8 cellular contexts compared by ENCODE assay signal in genomic region chr2:219543596-219544358, GRCh38.
A peak's percentile ranks its signal among the peaks of the same experiment; 100 is the strongest.
DNase-seq lines count a peak whose midpoint lies in the region; ATAC-seq lines count a peak whose summit lies in the region.

Gene CHPF, minus strand, starts transcription at chr2:219543809. Its CDS starts 271 bp downstream, at chr2:219543538.
A gene with protein sequence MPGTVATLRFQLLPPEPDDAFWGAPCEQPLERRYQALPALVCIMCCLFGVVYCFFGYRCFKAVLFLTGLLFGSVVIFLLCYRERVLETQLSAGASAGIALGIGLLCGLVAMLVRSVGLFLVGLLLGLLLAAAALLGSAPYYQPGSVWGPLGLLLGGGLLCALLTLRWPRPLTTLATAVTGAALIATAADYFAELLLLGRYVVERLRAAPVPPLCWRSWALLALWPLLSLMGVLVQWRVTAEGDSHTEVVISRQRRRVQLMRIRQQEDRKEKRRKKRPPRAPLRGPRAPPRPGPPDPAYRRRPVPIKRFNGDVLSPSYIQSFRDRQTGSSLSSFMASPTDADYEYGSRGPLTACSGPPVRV (plus strand): TSS chr2:219544028. CDS start chr2:219544728, 700 bp downstream.

- ATAC-seq in GM19023 (IDR thresholded peaks at IDR 0.05; ENCODE audit: unreplicated experiment) (peak; percentile 78), HG03196 (IDR thresholded peaks at IDR 0.05; ENCODE audit: unreplicated experiment) (peak; percentile 81)

- DNase-seq in AG08396 (ENCODE audit: low spot score): peak; percentile 99
- peak; percentile 99 for DNase-seq in NCI-H345 (lab: John Stamatoyannopoulos, UW)
- peak; percentile 79 to 86 (median 84) for DNase-seq in activated CD4-positive, CD25-positive, alpha-beta regulatory T cell (lab: John Stamatoyannopoulos, UW)
- DNase-seq in central memory CD4-positive, alpha-beta T cell: peak; percentile 91
- peak; percentile 96 for DNase-seq in inferior parietal cortex (ENCODE audit: extremely low spot score)
- DNase-seq in smooth muscle cell of the brain vasculature (ENCODE audit: low read depth, low spot score): peak; percentile 94

Comparison
In these comparisons a context has a peak if more than half of its experiments do, and no peak if none do; other contexts are left out.
1. Peak in every context shown above with its lines: DNase-seq and ATAC-seq.